Comparison of ENCODE assay signal across 8 cellular contexts in genomic region chr12:31322651-31323248, GRCh38. TPM values are rescaled to one million over a fixed set of nuclear protein-coding genes. Genes with fewer than 3 reads are reported as not detected.
DNase-seq lines count a peak whose midpoint lies in the region; TF ChIP-seq lines count a peak whose summit lies in the region.

No MANE protein-coding gene starts in this region.

- intact Hi-C loops in activated CD4-positive, alpha-beta T cell treated with anti-CD3 and anti-CD28 coated beads, Interleukin-2, amount 10 ng/mL, durations not matched to agents 24 days and 14 days (cut with micrococcal nuclease), result loop anchor here (5.0 to 10.0 kb wide), 6 partner anchors 425 to 1938 kb away; partner anchors contain the start of genes BICD1 and ERGIC2

- no peaks in the 10 kb centered on the region for H3K36me3 ChIP-seq in smooth muscle cell (ENCODE audit: low read depth)

- H3K27ac Mint-ChIP-seq in activated CD4-positive, alpha-beta T cell treated with anti-CD3 and anti-CD28 coated beads, Interleukin-2, amount 10 ng/mL, durations not matched to agents 24 days and 14 days, result peak overlapping the region; percentile 100

- H3K36me3 Mint-ChIP-seq in activated CD4-positive, alpha-beta T cell treated with anti-CD3 and anti-CD28 coated beads, Interleukin-2, amount 10 ng/mL, durations not matched to agents 24 days and 14 days (ENCODE audit: low read depth), result peaks cover 38% of the 10 kb centered on the region

- no peaks in the 10 kb centered on the region for H3K27me3 ChIP-seq in smooth muscle cell (ENCODE audit: low read depth)

- peak overlapping the region; percentile 90 for H3K27ac ChIP-seq in smooth muscle cell (ENCODE audit: low read depth)

- DNase-seq in activated CD4-positive, alpha-beta T cell treated with anti-CD3 and anti-CD28 coated beads, Interleukin-2, amount 10 ng/mL, durations not matched to agents 24 days and 14 days, result peak; percentile 62
- DNase-seq in activated CD4-positive, alpha-beta T cell treated with anti-CD3 and anti-CD28 coated beads, Interleukin-2, amount 50 U/mL, for 4 hours, result no peak
- DNase-seq in SK-N-DZ (ENCODE audit: low spot score), result peak; percentile 23
- peak; percentile 50 for DNase-seq in fibroblast of pulmonary artery (ENCODE audit: low read depth)
- DNase-seq in smooth muscle cell (lab: John Stamatoyannopoulos, UW; ENCODE audit: unreplicated experiment), result no peak
- DNase-seq in COLO829 (ENCODE audit: low spot score), result no peak
- no peak for DNase-seq in activated CD4-positive, alpha-beta T cell treated with anti-CD3 and anti-CD28 coated beads for 4 hours
- DNase-seq in activated CD4-positive, alpha-beta T cell treated with anti-CD3 and anti-CD28 coated beads for 48 hours, result no peak

- peak overlapping the region; percentile 95 for H3K4me3 ChIP-seq in fibroblast of pulmonary artery (replicated peaks; ENCODE audit: low read depth, low read length)
- peak overlapping the region; percentile 91 for H3K4me3 ChIP-seq in smooth muscle cell

- H3K9me3 Mint-ChIP-seq in activated CD4-positive, alpha-beta T cell treated with anti-CD3 and anti-CD28 coated beads, Interleukin-2, amount 10 ng/mL, durations not matched to agents 24 days and 14 days, result no peaks in the 10 kb centered on the region

- 12% methylated on average over 6 of the region's 6 CpGs for WGBS in smooth muscle cell (ENCODE audit: low lambda C conversion rate)

- H3F3A ChIP-seq in smooth muscle cell (ENCODE audit: low read depth), result no peaks in the 10 kb centered on the region

- H4K20me1 ChIP-seq in smooth muscle cell (ENCODE audit: low read depth), result peaks cover 52% of the 10 kb centered on the region

- peak overlapping the region; percentile 95 for H3K9ac ChIP-seq in smooth muscle cell (ENCODE audit: low read depth)

- TF ChIP-seq CTCF in fibroblast of pulmonary artery (IDR thresholded peaks at IDR 0.05; ENCODE audit: low read length, missing control alignments) (no peak), smooth muscle cell (IDR thresholded peaks at IDR 0.05; ENCODE audit: borderline replicate concordance, insufficient read depth, poor library complexity, severe bottlenecking) (no peak)

- H3K4me2 ChIP-seq in smooth muscle cell, result peak overlapping the region; percentile 93

- H3K9me3 ChIP-seq in smooth muscle cell (replicated peaks; ENCODE audit: low read depth), result no peaks in the 10 kb centered on the region

- peaks cover 4% of the 10 kb centered on the region for H3K27me3 Mint-ChIP-seq in activated CD4-positive, alpha-beta T cell treated with anti-CD3 and anti-CD28 coated beads, Interleukin-2, amount 10 ng/mL, durations not matched to agents 24 days and 14 days

- H3K79me2 ChIP-seq in smooth muscle cell (ENCODE audit: low read depth), result peaks cover 70% of the 10 kb centered on the region

- peaks cover 61% of the 10 kb centered on the region for H3K4me1 Mint-ChIP-seq in activated CD4-positive, alpha-beta T cell treated with anti-CD3 and anti-CD28 coated beads, Interleukin-2, amount 10 ng/mL, durations not matched to agents 24 days and 14 days

- peaks cover 46% of the 10 kb centered on the region for H3K4me1 ChIP-seq in smooth muscle cell (ENCODE audit: low read depth)

- H3K4me3 Mint-ChIP-seq in activated CD4-positive, alpha-beta T cell treated with anti-CD3 and anti-CD28 coated beads, Interleukin-2, amount 10 ng/mL, durations not matched to agents 24 days and 14 days, result peak overlapping the region; percentile 99

- H2AFZ ChIP-seq in smooth muscle cell (ENCODE audit: low read depth), result no peak overlapping the region

RNA-seq across cellular contexts. Expression of gene SINHCAF, which starts 3.2 kb away (rescaled TPM):
- total RNA-seq in activated CD4-positive, alpha-beta T cell treated with anti-CD3 and anti-CD28 coated beads, Interleukin-2, amount 10 ng/mL, durations not matched to agents 24 days and 14 days, result 261 and 277 TPM in 2 replicates
- polyA plus RNA-seq in SK-N-DZ (2014; cell fraction: cytosol; rRNA removed), result 243 and 376 TPM in 2 replicates
- polyA plus RNA-seq in SK-N-DZ (2014; cell fraction: nucleus; rRNA removed), result 93.4 and 146 TPM in 2 replicates
- 101 and 103 TPM in 2 replicates for total RNA-seq in smooth muscle cell
- 41.6 and 49.2 TPM in 2 replicates for polyA plus RNA-seq in smooth muscle cell

Comparison
In these comparisons a context has a peak if more than half of its experiments do, and no peak if none do; other contexts are left out.
1. DNase-seq: peak in activated CD4-positive, alpha-beta T cell treated with anti-CD3 and anti-CD28 coated beads, Interleukin-2, amount 10 ng/mL, durations not matched to agents 24 days and 14 days (single experiment), SK-N-DZ (single experiment) and fibroblast of pulmonary artery (single experiment); none in activated CD4-positive, alpha-beta T cell treated with anti-CD3 and anti-CD28 coated beads, Interleukin-2, amount 50 U/mL, for 4 hours (0 of 2), smooth muscle cell (single experiment), COLO829 (single experiment), activated CD4-positive, alpha-beta T cell treated with anti-CD3 and anti-CD28 coated beads for 4 hours (0 of 2) and activated CD4-positive, alpha-beta T cell treated with anti-CD3 and anti-CD28 coated beads for 48 hours (single experiment).